12 cellular contexts compared by ENCODE assay signal in genomic region chr12:6824962-6825381, GRCh38. TPM values are rescaled to one million over a fixed set of nuclear protein-coding genes. Genes with fewer than 3 reads are reported as not detected.
DNase-seq lines count a peak whose midpoint lies in the region; ATAC-seq and TF ChIP-seq lines count a peak whose summit lies in the region.
"Had no signal": no experiment of that assay in that cellular context is flagged by ENCODE, and none has a peak within 500 bp of the region (broad histone marks: within the 10 kb centered on the region; RNA-seq: fewer than 3 reads in every experiment).

No MANE protein-coding gene starts in this region.

- peaks cover 5% of the 10 kb centered on the region for H3K27me3 ChIP-seq in hepatocyte
- H3K27me3 ChIP-seq in SJCRH30: peaks cover 6% of the 10 kb centered on the region; the same call in 1 of the 2 replicates

- H3K36me3 Mint-ChIP-seq in activated naive CD8-positive, alpha-beta T cell treated with anti-CD3 and anti-CD28 coated beads, Interleukin-2, amount 10 ng/mL, durations not matched to agents 7 days and 5 days: no peaks in the 10 kb centered on the region
- H3K36me3 Mint-ChIP-seq in activated naive CD8-positive, alpha-beta T cell treated with anti-CD3 and anti-CD28 coated beads, Interleukin-2, amount 50 U/mL, for 24 hours (ENCODE audit: low read depth): no peaks in the 10 kb centered on the region
- H3K36me3 Mint-ChIP-seq in type B pancreatic cell: peaks cover 4% of the 10 kb centered on the region
- H3K36me3 Mint-ChIP-seq: activated naive CD8-positive, alpha-beta T cell had no signal

- TF ChIP-seq CTCF in hepatocyte (IDR thresholded peaks at IDR 0.05; ENCODE audit: poor library complexity) (no peak), type B pancreatic cell (conservative IDR thresholded peaks at IDR 0.05) (no peak)

- no peaks in the 10 kb centered on the region for H3K9me3 Mint-ChIP-seq in activated naive CD8-positive, alpha-beta T cell treated with anti-CD3 and anti-CD28 coated beads, Interleukin-2, amount 10 ng/mL, durations not matched to agents 7 days and 5 days
- no peaks in the 10 kb centered on the region for H3K9me3 Mint-ChIP-seq in activated naive CD8-positive, alpha-beta T cell treated with anti-CD3 and anti-CD28 coated beads, Interleukin-2, amount 50 U/mL, for 24 hours
- H3K9me3 Mint-ChIP-seq in type B pancreatic cell: no peaks in the 10 kb centered on the region

- peak; percentile 29 for DNase-seq in activated naive CD8-positive, alpha-beta T cell treated with anti-CD3 and anti-CD28 coated beads, Interleukin-2, amount 10 ng/mL, durations not matched to agents 7 days and 5 days
- no peak for DNase-seq in activated naive CD8-positive, alpha-beta T cell treated with anti-CD3 and anti-CD28 coated beads, Interleukin-2, amount 50 U/mL, for 24 hours
- DNase-seq in astrocyte of the hippocampus (ENCODE audit: low read depth, low spot score) (peak; percentile 48), hepatocyte (ENCODE audit: low spot score) (no peak), type B pancreatic cell (ENCODE audit: extremely low spot score, unreplicated experiment) (no peak), medulla oblongata (ENCODE audit: extremely low spot score) (no peak), SJCRH30 (no peak)
- DNase-seq: esophagus squamous epithelium, SHP77 treated with DMSO at 0.1 percent for 48 hours had no signal

- no peak overlapping the region for H3K27ac ChIP-seq in hepatocyte
- no peak overlapping the region for H3K27ac ChIP-seq in SJCRH30
- H3K27ac ChIP-seq: esophagus squamous epithelium had no signal

- peaks cover 75% of the 10 kb centered on the region for H3K27me3 Mint-ChIP-seq in activated naive CD8-positive, alpha-beta T cell treated with anti-CD3 and anti-CD28 coated beads, Interleukin-2, amount 10 ng/mL, durations not matched to agents 7 days and 5 days
- H3K27me3 Mint-ChIP-seq in activated naive CD8-positive, alpha-beta T cell treated with anti-CD3 and anti-CD28 coated beads, Interleukin-2, amount 50 U/mL, for 24 hours: peaks cover 70% of the 10 kb centered on the region
- peaks cover 54% of the 10 kb centered on the region for H3K27me3 Mint-ChIP-seq in type B pancreatic cell

- peaks cover 14% of the 10 kb centered on the region for H3K4me1 ChIP-seq in hepatocyte (ENCODE audit: insufficient read depth)
- peaks cover 18% of the 10 kb centered on the region for H3K4me1 ChIP-seq in SJCRH30

- H3K9me3 ChIP-seq in hepatocyte (ENCODE audit: low read depth) (no peaks in the 10 kb centered on the region), SJCRH30 (replicated peaks) (no peaks in the 10 kb centered on the region)
- H3K9me3 ChIP-seq: esophagus squamous epithelium had no signal

- POLR2A ChIA-PET in activated naive CD8-positive, alpha-beta T cell treated with anti-CD3 and anti-CD28 coated beads, Interleukin-2, amount 10 ng/mL, durations not matched to agents 7 days and 5 days (lab: Charles Lee): interaction anchor here (0.9 kb wide), 1 partner anchor 16 kb away, joined by 3 read pairs; no protein-coding TSS in a partner anchor

- peaks cover 6% of the 10 kb centered on the region for H3K79me2 ChIP-seq in hepatocyte

- no peaks in the 10 kb centered on the region for H3K9me2 ChIP-seq in hepatocyte (replicated peaks; ENCODE audit: insufficient read depth)

- no peak overlapping the region for H3K4me3 Mint-ChIP-seq in activated naive CD8-positive, alpha-beta T cell treated with anti-CD3 and anti-CD28 coated beads, Interleukin-2, amount 10 ng/mL, durations not matched to agents 7 days and 5 days
- H3K4me3 Mint-ChIP-seq in activated naive CD8-positive, alpha-beta T cell treated with anti-CD3 and anti-CD28 coated beads, Interleukin-2, amount 50 U/mL, for 24 hours: no peak overlapping the region
- H3K4me3 Mint-ChIP-seq in type B pancreatic cell: peak overlapping the region; percentile 78
- H3K4me3 Mint-ChIP-seq: activated CD4-positive, alpha-beta T cell treated with anti-CD3 and anti-CD28 coated beads for 36 hours; activated naive CD8-positive, alpha-beta T cell had no signal

- H3K4me3 ChIP-seq in hepatocyte (no peak overlapping the region), SJCRH30 (no peak overlapping the region)

- no peak for ATAC-seq in activated naive CD8-positive, alpha-beta T cell treated with anti-CD3 and anti-CD28 coated beads, Interleukin-2, amount 10 ng/mL, durations not matched to agents 7 days and 5 days (ENCODE audit: low read depth)
- no peak for ATAC-seq in activated naive CD8-positive, alpha-beta T cell treated with anti-CD3 and anti-CD28 coated beads, Interleukin-2, amount 50 U/mL, for 24 hours
- no peak for ATAC-seq in HG03432 (IDR thresholded peaks at IDR 0.05; ENCODE audit: unreplicated experiment)

- no peak overlapping the region for H2AFZ ChIP-seq in hepatocyte

- no peak overlapping the region for H3K27ac Mint-ChIP-seq in activated naive CD8-positive, alpha-beta T cell treated with anti-CD3 and anti-CD28 coated beads, Interleukin-2, amount 10 ng/mL, durations not matched to agents 7 days and 5 days
- no peak overlapping the region for H3K27ac Mint-ChIP-seq in activated naive CD8-positive, alpha-beta T cell treated with anti-CD3 and anti-CD28 coated beads, Interleukin-2, amount 50 U/mL, for 24 hours
- peak overlapping the region; percentile 61 for H3K27ac Mint-ChIP-seq in type B pancreatic cell
- H3K27ac Mint-ChIP-seq: activated naive CD8-positive, alpha-beta T cell had no signal

- H3K4me2 ChIP-seq in hepatocyte: peak overlapping the region; percentile 75

- peaks cover 25% of the 10 kb centered on the region for H3K4me1 Mint-ChIP-seq in activated naive CD8-positive, alpha-beta T cell treated with anti-CD3 and anti-CD28 coated beads, Interleukin-2, amount 10 ng/mL, durations not matched to agents 7 days and 5 days
- H3K4me1 Mint-ChIP-seq in activated naive CD8-positive, alpha-beta T cell treated with anti-CD3 and anti-CD28 coated beads, Interleukin-2, amount 50 U/mL, for 24 hours: peaks cover 30% of the 10 kb centered on the region
- H3K4me1 Mint-ChIP-seq in type B pancreatic cell (ENCODE audit: unreplicated experiment): peaks cover 41% of the 10 kb centered on the region

- no peaks in the 10 kb centered on the region for H3K36me3 ChIP-seq in hepatocyte (replicated peaks; ENCODE audit: insufficient read depth, low read depth)
- H3K36me3 ChIP-seq in SJCRH30: no peaks in the 10 kb centered on the region; the same call in 1 of the 2 replicates
- H3K36me3 ChIP-seq: esophagus squamous epithelium had no signal

- H4K20me1 ChIP-seq in hepatocyte (ENCODE audit: insufficient read depth, poor library complexity, severe bottlenecking): no peaks in the 10 kb centered on the region

- WGBS in hepatocyte (ENCODE audit: low lambda C conversion rate, missing lambda C conversion rate): 36% methylated on average over 12 of the region's 12 CpGs

RNA-seq across cellular contexts. Expression of gene P3H3, which starts 3.2 kb away (rescaled TPM):
- 1 to 10 TPM; 6.3 to 7.0 TPM for total RNA-seq in activated naive CD8-positive, alpha-beta T cell treated with anti-CD3 and anti-CD28 coated beads, Interleukin-2, amount 10 ng/mL, durations not matched to agents 7 days and 5 days
- 19.6 and 38.1 TPM in 2 replicates for total RNA-seq in hepatocyte
- polyA plus RNA-seq in hepatocyte: 38.6 and 47.3 TPM in 2 replicates
- 40.7 and 66.0 TPM in 2 replicates for total RNA-seq in type B pancreatic cell (ENCODE audit: low replicate concordance)
- total RNA-seq in SJCRH30 (2014; rRNA removed; shearing (Covaris generic)): 13.7 and 19.3 TPM in 2 replicates

RNA-seq across cellular contexts. Expression of gene GPR162, which starts 3.4 kb away (rescaled TPM):
- total RNA-seq in activated naive CD8-positive, alpha-beta T cell treated with anti-CD3 and anti-CD28 coated beads, Interleukin-2, amount 10 ng/mL, durations not matched to agents 7 days and 5 days: under 1 TPM; 0.30 to 0.51 TPM
- total RNA-seq in hepatocyte: 1.2 and 2.3 TPM in 2 replicates
- 2.3 and 6.2 TPM in 2 replicates for polyA plus RNA-seq in hepatocyte
- total RNA-seq in type B pancreatic cell (ENCODE audit: low replicate concordance): 5.4 and 17.8 TPM in 2 replicates
- total RNA-seq in SJCRH30 (2014; rRNA removed; shearing (Covaris generic)): 2.2 and 3.5 TPM in 2 replicates

RNA-seq across cellular contexts. Expression of gene GNB3, which starts 15.8 kb away (rescaled TPM):
- 1 to 10 TPM; 2.6 to 3.1 TPM for total RNA-seq in activated naive CD8-positive, alpha-beta T cell treated with anti-CD3 and anti-CD28 coated beads, Interleukin-2, amount 10 ng/mL, durations not matched to agents 7 days and 5 days
- total RNA-seq in hepatocyte: 1.6 and 2.6 TPM in 2 replicates
- polyA plus RNA-seq in hepatocyte: 10.2 and 19.1 TPM in 2 replicates
- total RNA-seq in type B pancreatic cell (ENCODE audit: low replicate concordance): 6.3 and 25.2 TPM in 2 replicates
- total RNA-seq in SJCRH30 (2014; rRNA removed; shearing (Covaris generic)): 2.2 and 3.2 TPM in 2 replicates

RNA-seq across cellular contexts. Expression of gene CDCA3, which starts 26.1 kb away (rescaled TPM):
- total RNA-seq in activated naive CD8-positive, alpha-beta T cell treated with anti-CD3 and anti-CD28 coated beads, Interleukin-2, amount 10 ng/mL, durations not matched to agents 7 days and 5 days: 10 to 100 TPM; 76.7 to 85.2 TPM
- total RNA-seq in hepatocyte (7.5 and 8.5 TPM in 2 replicates), type B pancreatic cell (ENCODE audit: low replicate concordance) (31.7 and 33.5 TPM in 2 replicates)
- 18.2 and 20.6 TPM in 2 replicates for polyA plus RNA-seq in hepatocyte
- total RNA-seq in SJCRH30 (2014; rRNA removed; shearing (Covaris generic)): 96.8 and 104 TPM in 2 replicates

RNA-seq across cellular contexts. Expression of gene USP5, which starts 27.0 kb away (rescaled TPM):
- 10 to 100 TPM; 84.8 to 95.4 TPM for total RNA-seq in activated naive CD8-positive, alpha-beta T cell treated with anti-CD3 and anti-CD28 coated beads, Interleukin-2, amount 10 ng/mL, durations not matched to agents 7 days and 5 days
- total RNA-seq in hepatocyte: 60.5 and 61.6 TPM in 2 replicates
- 73.7 and 78.9 TPM in 2 replicates for polyA plus RNA-seq in hepatocyte
- 121 and 198 TPM in 2 replicates for total RNA-seq in type B pancreatic cell (ENCODE audit: low replicate concordance)
- total RNA-seq in SJCRH30 (2014; rRNA removed; shearing (Covaris generic)): 76.7 and 78.0 TPM in 2 replicates

Comparison
In these comparisons a context has a peak if more than half of its experiments do, and no peak if none do; other contexts are left out.
1. DNase-seq: peak in activated naive CD8-positive, alpha-beta T cell treated with anti-CD3 and anti-CD28 coated beads, Interleukin-2, amount 10 ng/mL, durations not matched to agents 7 days and 5 days (single experiment) and astrocyte of the hippocampus (single experiment); none in activated naive CD8-positive, alpha-beta T cell treated with anti-CD3 and anti-CD28 coated beads, Interleukin-2, amount 50 U/mL, for 24 hours (single experiment), hepatocyte (single experiment), type B pancreatic cell (single experiment), medulla oblongata (single experiment) and SJCRH30 (0 of 2).